Comparison of ENCODE assay signal across 13 cellular contexts in genomic region chr16:16201880-16202279, GRCh38. TPM values are rescaled to one million over a fixed set of nuclear protein-coding genes. Genes with fewer than 3 reads are reported as not detected.
DNase-seq lines count a peak whose midpoint lies in the region; ATAC-seq and TF ChIP-seq lines count a peak whose summit lies in the region.
"Not testable (repeated sequence)": the region's sequence is repeated elsewhere in the genome, so short reads cannot be mapped to it uniquely, and the experiment has no call there.
"Had no signal": no experiment of that assay in that cellular context is flagged by ENCODE, and none has a peak within 500 bp of the region (broad histone marks: within the 10 kb centered on the region; RNA-seq: fewer than 3 reads in every experiment).

No MANE protein-coding gene starts in this region.

- not testable (repeated sequence) for H3K36me3 ChIP-seq in DND-41 (ENCODE audit: insufficient read depth, low read length); Panc1 (ENCODE audit: control insufficient read depth, insufficient read depth, low read length); spleen; testis (ENCODE audit: low read depth, missing control alignments)

- H3K4me3 ChIP-seq in DND-41 (ENCODE audit: low read depth in 1 of 2, low read length in 2 of 2); Panc1 (ENCODE audit: low read depth in 2 of 2, low read length in 2 of 2); spleen; testis: not testable (repeated sequence)

- H3K4me2 ChIP-seq in DND-41 (ENCODE audit: insufficient read depth, low read length), result not testable (repeated sequence)

- WGBS in spleen, 5 donors, result 72 to 85% (median 79%) methylated on average over 2 to 7 of the region's 8 CpGs
- 83 to 100% methylated on average over 4 to 5 of the region's 8 CpGs for WGBS in testis, 2 donors

- peak overlapping the region; percentile 59; the same call in 1 of the 2 replicates for H3K27ac ChIP-seq in DND-41 (ENCODE audit: low read length)
- not testable (repeated sequence) for H3K27ac ChIP-seq in Panc1 (ENCODE audit: low read length); spleen; testis

- H3K27me3 ChIP-seq in DND-41 (ENCODE audit: insufficient read depth, low read length, poor library complexity); Panc1 (ENCODE audit: control insufficient read depth, insufficient read depth, low read length); spleen (replicated peaks in 1 of 7); testis: not testable (repeated sequence)

- H3K4me1 ChIP-seq in DND-41 (ENCODE audit: insufficient read depth, low read length) (peaks cover 22% of the 10 kb centered on the region), spleen (peaks cover 0 to 11% (median 1%) of the 10 kb centered on the region in 6 donors)
- H3K4me1 ChIP-seq in Panc1 (ENCODE audit: control insufficient read depth, insufficient read depth, low read length); testis: not testable (repeated sequence)

- H3K9me3 Mint-ChIP-seq in IgD-negative memory B cell; central memory CD8-positive, alpha-beta T cell: not testable (repeated sequence)

- not testable (repeated sequence) for TF ChIP-seq POLR2A in spleen (IDR thresholded peaks at IDR 0.05); testis (IDR thresholded peaks at IDR 0.05)

- H3K4me1 Mint-ChIP-seq in IgD-negative memory B cell, result peaks cover 12 to 27% (median 23%) of the 10 kb centered on the region in 3 donors
- H3K4me1 Mint-ChIP-seq in central memory CD8-positive, alpha-beta T cell, result not testable (repeated sequence)

- not testable (repeated sequence) for H3K27me3 Mint-ChIP-seq in IgD-negative memory B cell; central memory CD8-positive, alpha-beta T cell

- H4K20me1 ChIP-seq in DND-41 (ENCODE audit: insufficient read depth, low read length), result not testable (repeated sequence)

- H3K27ac Mint-ChIP-seq in IgD-negative memory B cell, result peak overlapping the region; percentile 36 to 96 (median 84)
- peak overlapping the region; percentile 47 for H3K27ac Mint-ChIP-seq in central memory CD8-positive, alpha-beta T cell (ENCODE audit: low read depth)

- not testable (repeated sequence) for H3K9ac ChIP-seq in DND-41 (ENCODE audit: low read depth, low read length)

- not testable (repeated sequence) for H3K9me3 ChIP-seq in DND-41 (ENCODE audit: insufficient read depth, low read length, severe bottlenecking); Panc1 (ENCODE audit: control insufficient read depth, insufficient read depth, low read depth, low read length); spleen; testis

- not testable (repeated sequence) for H2AFZ ChIP-seq in DND-41 (ENCODE audit: low read depth, low read length)

- not testable (repeated sequence) for H3K4me3 Mint-ChIP-seq in IgD-negative memory B cell; central memory CD8-positive, alpha-beta T cell

- ATAC-seq in DND-41 (ENCODE audit: insufficient read depth, low read depth); central memory CD8-positive, alpha-beta T cell (replicated peaks; ENCODE audit: extremely low read depth, poor library complexity, severe bottlenecking): not testable (repeated sequence)
- ATAC-seq in Panc1, result peak; percentile 18; the same call in 1 of the 2 replicates

- BruUV-seq in Panc1 (replicated peaks; lab: Mats Ljungman, UMichigan), result not testable (repeated sequence)

- H3K79me2 ChIP-seq in DND-41 (ENCODE audit: insufficient read depth, low read length), result not testable (repeated sequence)

- POLR2A ChIA-PET in Panc1 (lab: Charles Lee), result not testable (repeated sequence)

- not testable (repeated sequence) for H3K36me3 Mint-ChIP-seq in IgD-negative memory B cell; central memory CD8-positive, alpha-beta T cell (ENCODE audit: insufficient read depth)

- DNase-seq in DND-41; Panc1 (ENCODE audit: low read depth, low spot score); central memory CD8-positive, alpha-beta T cell (ENCODE audit: low spot score in 2 of 2): not testable (repeated sequence)
- DNase-seq in MV-4-11 (lab: John Stamatoyannopoulos, UW) (peak; percentile 1), cardiac septum (ENCODE audit: low spot score) (peak; percentile 47), spleen (peak; percentile 56), testis (peak; percentile 10)

- CTCF ChIA-PET in Panc1 (lab: Charles Lee), result not testable (repeated sequence)

- in situ Hi-C loops in Panc1 (cut with HindIII; ENCODE audit: low pct_unique_long_range_greater_than_20kb, low sequenced_read_pairs), result not testable (repeated sequence)

- intact Hi-C loops in Panc1 (cut with micrococcal nuclease; ENCODE audit: unreplicated experiment); cardiac septum (cut with DNase I); spleen (cut with DNase I; ENCODE audit: low total_unique reads); testis (cut with DNase I; ENCODE audit: low total_unique reads): not testable (repeated sequence)

- TF ChIP-seq CTCF in DND-41 (IDR thresholded peaks at IDR 0.05; ENCODE audit: borderline replicate concordance, extremely low read depth, low read length, poor library complexity, severe bottlenecking); Panc1 (IDR thresholded peaks at IDR 0.05); spleen (IDR thresholded peaks at IDR 0.05 in 8 of 11, conservative IDR thresholded peaks at IDR 0.05 in 3 of 11); testis (IDR thresholded peaks at IDR 0.05): not testable (repeated sequence)

RNA-seq across cellular contexts. Expression of gene ABCC6, which starts 21.4 kb away (rescaled TPM):
- polyA plus RNA-seq in IgD-negative memory B cell, result not detected
- 2.9 TPM for total RNA-seq in Panc1 (2021; ENCODE audit: unreplicated experiment)
- polyA plus RNA-seq in Panc1 (2012; ENCODE audit: insufficient read length), result 2.7 TPM
- 0.38 TPM for total RNA-seq in cardiac septum
- total RNA-seq in spleen, result under 1 TPM; 0.22 to 0.94 (median 0.52) TPM
- polyA plus RNA-seq in spleen, result under 1 TPM; 0.14 to 0.50 (median 0.38) TPM
- 1 to 10 TPM in 1 of 2 donors, under 1 TPM in 1; 0.87 to 1.0 TPM for total RNA-seq in testis
- polyA plus RNA-seq in testis (ENCODE audit: insufficient read depth, low read depth, low replicate concordance), result 1.5 TPM
- total RNA-seq: A172; B cell; CD4-positive, alpha-beta T cell; CD8-positive, alpha-beta T cell; Daoy had no signal

RNA-seq across cellular contexts. Expression of gene NOMO3, which starts 30.4 kb away (rescaled TPM):
- polyA plus RNA-seq in IgD-negative memory B cell (17.2 TPM), spleen (1 to 10 TPM; 2.9 to 5.4 (median 5.3) TPM), testis (ENCODE audit: insufficient read depth, low read depth, low replicate concordance) (30.0 TPM)
- total RNA-seq in Panc1 (2021; ENCODE audit: unreplicated experiment) (102 TPM), cardiac septum (34.9 TPM), spleen (10 to 100 TPM; 18.3 to 52.8 (median 37.9) TPM), testis (10 to 100 TPM; 30.1 to 91.3 TPM)
- 106 TPM for polyA plus RNA-seq in Panc1 (2012; ENCODE audit: insufficient read length)
